In the genomic region with DNA sequence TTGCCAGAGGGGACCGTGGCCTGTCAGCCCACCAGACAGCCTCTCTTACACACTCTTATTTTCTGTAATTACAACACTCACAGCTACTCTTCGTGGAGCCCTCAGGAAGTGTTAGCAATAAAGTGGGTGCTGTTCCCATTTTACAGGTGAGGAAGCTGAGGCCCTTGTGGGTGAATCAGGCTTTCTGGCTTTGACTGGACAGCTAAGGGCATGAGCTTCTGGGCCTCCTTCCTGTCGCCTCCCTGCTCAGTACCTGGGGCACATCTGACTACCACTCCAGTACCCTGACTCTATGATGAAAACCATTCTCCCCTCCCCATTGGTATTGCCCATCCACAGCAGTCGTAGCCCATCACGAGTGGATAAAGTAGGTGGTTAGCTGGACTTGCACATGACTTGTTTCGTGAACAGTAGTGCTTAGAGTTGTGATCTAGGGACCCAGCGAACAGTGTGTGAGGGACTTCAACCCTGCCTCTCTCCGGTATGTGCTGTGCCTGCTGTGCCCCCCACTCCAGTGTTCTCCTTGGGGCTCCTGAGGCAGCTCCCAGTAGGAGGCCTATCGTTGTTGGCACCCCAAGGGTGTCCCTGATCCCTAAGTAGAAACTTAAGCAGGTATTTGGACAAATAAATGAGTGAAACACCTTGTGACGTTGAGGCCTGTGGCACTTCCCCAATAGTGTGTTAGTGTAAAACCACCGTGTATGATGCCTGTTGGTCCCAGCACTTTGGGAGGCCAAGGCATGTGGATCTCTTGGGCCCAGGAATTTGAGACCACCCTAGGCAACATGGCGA, we compare ENCODE assay signal across 11 cellular contexts. TPM values are rescaled to one million over a fixed set of nuclear protein-coding genes. Genes with fewer than 3 reads are reported as not detected.
DNase-seq lines count a peak whose midpoint lies in the region; ATAC-seq, FAIRE-seq and TF ChIP-seq lines count a peak whose summit lies in the region.
"Had no signal": no experiment of that assay in that cellular context is flagged by ENCODE, and none has a peak within 500 bp of the region (broad histone marks: within the 10 kb centered on the region; RNA-seq: fewer than 3 reads in every experiment).

No MANE protein-coding gene starts in this region.

- H3K4me1 ChIP-seq in neutrophil (ENCODE audit: control insufficient read depth in 1 of 2, insufficient read depth in 1 of 2, low read depth in 1 of 2, low read length in 1 of 2) = peaks cover 56 to 58% of the 10 kb centered on the region in 2 experiments
- H3K4me1 ChIP-seq: testis had no signal

- H3K27me3 Mint-ChIP-seq in IgD-negative memory B cell = peaks cover 3% of the 10 kb centered on the region
- H3K27me3 Mint-ChIP-seq in activated naive CD8-positive, alpha-beta T cell treated with anti-CD3 and anti-CD28 coated beads, Interleukin-2, amount 50 U/mL, for 24 hours = no peaks in the 10 kb centered on the region

- no peaks in the 10 kb centered on the region for H3K9me3 ChIP-seq in neutrophil
- H3K9me3 ChIP-seq: testis had no signal

- TF ChIP-seq CTCF in neutrophil (IDR thresholded peaks at IDR 0.05) = no peak

- peak overlapping the region; percentile 96 for H3K27ac ChIP-seq in neutrophil
- H3K27ac ChIP-seq: testis had no signal

- H3K36me3 Mint-ChIP-seq in IgD-negative memory B cell = peaks cover 2% of the 10 kb centered on the region
- peaks cover 25% of the 10 kb centered on the region for H3K36me3 Mint-ChIP-seq in activated naive CD8-positive, alpha-beta T cell treated with anti-CD3 and anti-CD28 coated beads, Interleukin-2, amount 50 U/mL, for 24 hours (ENCODE audit: low read depth)

- peak overlapping the region in 1 of 2 experiments; percentile 41 for H3K4me3 ChIP-seq in neutrophil (ENCODE audit: low read depth in 1 of 2, low read length in 1 of 2)
- H3K4me3 ChIP-seq: testis had no signal

- FAIRE-seq in GM12891 (lab: Jason Lieb, UNC) (no peak), H54 (lab: Jason Lieb, UNC) (no peak)

- H3K27ac Mint-ChIP-seq in IgD-negative memory B cell = peak overlapping the region; percentile 85 to 94 (median 90)
- H3K27ac Mint-ChIP-seq in activated naive CD8-positive, alpha-beta T cell treated with anti-CD3 and anti-CD28 coated beads, Interleukin-2, amount 50 U/mL, for 24 hours = peak overlapping the region; percentile 74

- H3K36me3 ChIP-seq in neutrophil = no peaks in the 10 kb centered on the region

- H3K4me1 Mint-ChIP-seq in IgD-negative memory B cell = peaks cover 43 to 51% (median 48%) of the 10 kb centered on the region in 3 donors
- peaks cover 75% of the 10 kb centered on the region for H3K4me1 Mint-ChIP-seq in activated naive CD8-positive, alpha-beta T cell treated with anti-CD3 and anti-CD28 coated beads, Interleukin-2, amount 50 U/mL, for 24 hours

- H3K9me3 Mint-ChIP-seq in IgD-negative memory B cell = no peaks in the 10 kb centered on the region
- peaks cover 6% of the 10 kb centered on the region for H3K9me3 Mint-ChIP-seq in activated naive CD8-positive, alpha-beta T cell treated with anti-CD3 and anti-CD28 coated beads, Interleukin-2, amount 50 U/mL, for 24 hours

- ATAC-seq in activated naive CD8-positive, alpha-beta T cell treated with anti-CD3 and anti-CD28 coated beads, Interleukin-2, amount 50 U/mL, for 24 hours = peak; percentile 40
- ATAC-seq in GM21526 (IDR thresholded peaks at IDR 0.05; ENCODE audit: low FRiP score, unreplicated experiment) = no peak
- no peak for ATAC-seq in HG03135 (IDR thresholded peaks at IDR 0.05; ENCODE audit: unreplicated experiment)

- no peaks in the 10 kb centered on the region for H3K27me3 ChIP-seq in neutrophil
- H3K27me3 ChIP-seq: testis had no signal

- peak overlapping the region in 3 of 4 donors; percentile 12 to 84 (median 76) for H3K4me3 Mint-ChIP-seq in IgD-negative memory B cell
- peak overlapping the region; percentile 34 for H3K4me3 Mint-ChIP-seq in activated naive CD8-positive, alpha-beta T cell treated with anti-CD3 and anti-CD28 coated beads, Interleukin-2, amount 50 U/mL, for 24 hours

- DNase-seq in GM12891 (ENCODE audit: insufficient read length, low spot score) (no peak), NCI-H2171 treated with DMSO at 0.1 percent for 48 hours (lab: John Stamatoyannopoulos, UW) (no peak), H54 (ENCODE audit: insufficient read length, low spot score) (no peak)
- no peak for DNase-seq in activated naive CD8-positive, alpha-beta T cell treated with anti-CD3 and anti-CD28 coated beads, Interleukin-2, amount 50 U/mL, for 24 hours
- DNase-seq: hypothalamus, NCI-H2227 treated with DMSO at 0.1 percent for 48 hours, testis had no signal

- TF ChIP-seq POLR2A in GM12891 (IDR thresholded peaks at IDR 0.05; ENCODE audit: low read depth, low read length) = no peak
- TF ChIP-seq POLR2A in H54 (IDR thresholded peaks at IDR 0.05; ENCODE audit: low read depth, low read length) = no peak

TF ChIP-seq in GM12891, 5 proteins besides CTCF, POLR2A, EP300 and RAD21:
- TF ChIP-seq SPI1 (IDR thresholded peaks at IDR 0.05; ENCODE audit: low read depth, low read length) (peak; percentile 56), PAX5 (IDR thresholded peaks at IDR 0.05; ENCODE audit: insufficient read depth, low read length, severe bottlenecking) (no peak)
TF ChIP-seq in GM12891: peak in this region for 1.

RNA-seq across cellular contexts. Expression of gene GATAD2A, which starts 38.6 kb away (rescaled TPM):
- 24.8 TPM for polyA plus RNA-seq in GM12891 (2012; ENCODE audit: low read depth, missing spikeins)
- polyA plus RNA-seq in IgD-negative memory B cell = 16.6 TPM
